11 cellular contexts compared by ENCODE assay signal in genomic region chr14:57189070-57189469, GRCh38.
A peak's percentile ranks its signal among the peaks of the same experiment; 100 is the strongest.
DNase-seq lines count a peak whose midpoint lies in the region; ATAC-seq, FAIRE-seq and TF ChIP-seq lines count a peak whose summit lies in the region.
"Had no signal": no experiment of that assay in that cellular context is flagged by ENCODE, and none has a peak within 500 bp of the region (broad histone marks: within the 10 kb centered on the region; RNA-seq: fewer than 3 reads in every experiment).

No MANE protein-coding gene starts in this region.

- no peak overlapping the region for H3K4me3 ChIP-seq in left ventricle myocardium inferior
- no peak overlapping the region for H3K4me3 ChIP-seq in heart right ventricle
- H3K4me3 ChIP-seq in endodermal cell (ENCODE audit: low read length), result no peak overlapping the region

- TF ChIP-seq CTCF in left ventricle myocardium inferior (IDR thresholded peaks at IDR 0.05; ENCODE audit: borderline replicate concordance), result peak; percentile 18
- TF ChIP-seq CTCF in heart right ventricle (IDR thresholded peaks at IDR 0.05), result peak in 1 of 9 donors; percentile 26
- peak; percentile 48 for TF ChIP-seq CTCF in endodermal cell (conservative IDR thresholded peaks at IDR 0.05)
- TF ChIP-seq CTCF in nephron progenitor cell (IDR thresholded peaks at IDR 0.05), result no peak

- H3K27ac ChIP-seq in left ventricle myocardium inferior (replicated peaks) (no peak overlapping the region), heart right ventricle (no peak overlapping the region), endodermal cell (ENCODE audit: low read depth, low read length) (no peak overlapping the region)

- ATAC-seq in heart right ventricle (no peak), HG03520 (IDR thresholded peaks at IDR 0.05; ENCODE audit: unreplicated experiment) (no peak)

- DNase-seq in left ventricle myocardium inferior (no peak), heart right ventricle (no peak), NCI-H510A (lab: John Stamatoyannopoulos, UW) (peak; percentile 30), endodermal cell (no peak), urothelium cell line (ENCODE audit: low spot score) (peak; percentile 39), nephron progenitor cell (no peak)
- no peak for DNase-seq in activated CD4-positive, alpha-beta T cell treated with anti-CD3 and anti-CD28 coated beads for 1 hour
- DNase-seq: NCI-H187 treated with DMSO at 0.1 percent for 48 hours; stimulated activated CD4-positive, alpha-beta T cell treated with anti-CD3 and anti-CD28 coated beads, Interleukin-4, amount 100 ng/mL, for 1 hour had no signal

- WGBS in heart right ventricle, 2 donors, result 72 to 74% methylated on average over 7 of the region's 7 CpGs
- 87 to 90% methylated on average over 7 of the region's 7 CpGs for WGBS in endodermal cell (ENCODE audit: insufficient coverage in 1 of 2, insufficient read length in 1 of 2), 2 experiments

- H3K4me3 Mint-ChIP-seq in endodermal cell, result no peak overlapping the region
- no peak overlapping the region for H3K4me3 Mint-ChIP-seq in nephron progenitor cell
- H3K4me3 Mint-ChIP-seq: CD14-positive monocyte had no signal

- H3K36me3 ChIP-seq in left ventricle myocardium inferior (no peaks in the 10 kb centered on the region), heart right ventricle (no peaks in the 10 kb centered on the region), endodermal cell (ENCODE audit: control insufficient read depth, insufficient read depth, low read length) (no peaks in the 10 kb centered on the region)

- H3K4me1 ChIP-seq in left ventricle myocardium inferior (no peaks in the 10 kb centered on the region), heart right ventricle (no peaks in the 10 kb centered on the region), endodermal cell (ENCODE audit: control insufficient read depth, insufficient read depth, low read length) (no peaks in the 10 kb centered on the region)

- H3K27me3 Mint-ChIP-seq in endodermal cell (ENCODE audit: insufficient read depth) (no peaks in the 10 kb centered on the region), nephron progenitor cell (ENCODE audit: low read depth, poor library complexity) (peaks cover 6% of the 10 kb centered on the region)

- H3K27me3 ChIP-seq in left ventricle myocardium inferior (ENCODE audit: low read depth), result peaks cover 23% of the 10 kb centered on the region
- peaks cover 0 to 19% (median 0%) of the 10 kb centered on the region in 7 donors for H3K27me3 ChIP-seq in heart right ventricle
- no peaks in the 10 kb centered on the region for H3K27me3 ChIP-seq in endodermal cell (ENCODE audit: control insufficient read depth, insufficient read depth, low read length, poor library complexity, severe bottlenecking)

- no peaks in the 10 kb centered on the region for H3K9me3 Mint-ChIP-seq in endodermal cell
- no peaks in the 10 kb centered on the region for H3K9me3 Mint-ChIP-seq in nephron progenitor cell

- H3K4me1 Mint-ChIP-seq in endodermal cell (peaks cover 13% of the 10 kb centered on the region), nephron progenitor cell (no peaks in the 10 kb centered on the region)
- H3K4me1 Mint-ChIP-seq: CD14-positive monocyte had no signal

- H3K9ac ChIP-seq in endodermal cell (ENCODE audit: extremely low read depth, low read length, poor library complexity, severe bottlenecking), result no peak overlapping the region

- H3K9me3 ChIP-seq in left ventricle myocardium inferior (replicated peaks) (no peaks in the 10 kb centered on the region), heart right ventricle (no peaks in the 10 kb centered on the region), endodermal cell (ENCODE audit: control insufficient read depth, low read length) (no peaks in the 10 kb centered on the region)

- no peak overlapping the region for H3K27ac Mint-ChIP-seq in endodermal cell
- H3K27ac Mint-ChIP-seq in nephron progenitor cell, result no peak overlapping the region
- H3K27ac Mint-ChIP-seq: CD14-positive monocyte had no signal

- intact Hi-C loops in left ventricle myocardium inferior (cut with micrococcal nuclease) (no loop called here), heart right ventricle (cut with DNase I) (loop anchor here in 2 of 10 donors (5.0 to 10.0 kb wide), 2 partner anchors 494 to 697 kb away; no protein-coding TSS in a partner anchor)

- no peaks in the 10 kb centered on the region for H3K36me3 Mint-ChIP-seq in endodermal cell (ENCODE audit: low read depth)
- H3K36me3 Mint-ChIP-seq in nephron progenitor cell (ENCODE audit: low read depth), result no peaks in the 10 kb centered on the region
- H3K36me3 Mint-ChIP-seq: CD14-positive monocyte had no signal

- peak; percentile 84 for FAIRE-seq in urothelium cell line (lab: Jason Lieb, UNC)

Comparison
In these comparisons a context has a peak if more than half of its experiments do, and no peak if none do; other contexts are left out.
1. DNase-seq: peak in NCI-H510A (single experiment) and urothelium cell line (single experiment); none in left ventricle myocardium inferior (single experiment), heart right ventricle (0 of 2), endodermal cell (single experiment), activated CD4-positive, alpha-beta T cell treated with anti-CD3 and anti-CD28 coated beads for 1 hour (single experiment) and nephron progenitor cell (single experiment).